Comparison of ENCODE assay signal across 21 cellular contexts in genomic region chr2:216149741-216150140, GRCh38. TPM values are rescaled to one million over a fixed set of nuclear protein-coding genes. Genes with fewer than 3 reads are reported as not detected.
DNase-seq lines count a peak whose midpoint lies in the region; ATAC-seq and TF ChIP-seq lines count a peak whose summit lies in the region.
"Had no signal": no experiment of that assay in that cellular context is flagged by ENCODE, and none has a peak within 500 bp of the region (broad histone marks: within the 10 kb centered on the region; RNA-seq: fewer than 3 reads in every experiment).

No MANE protein-coding gene starts in this region.

- peak overlapping the region; percentile 43 to 73 for H3K27ac Mint-ChIP-seq in stimulated activated naive CD8-positive, alpha-beta T cell treated with anti-CD3 and anti-CD28 coated beads, Interleukin-15, amount 100 ng/mL, for 72 hours

- peak overlapping the region; percentile 3; the same call in 1 of the 2 replicates for H3K27ac ChIP-seq in VCaP
- H3K27ac ChIP-seq in epithelial cell of prostate: peak overlapping the region; percentile 20
- no peak overlapping the region for H3K27ac ChIP-seq in tibial artery
- H3K27ac ChIP-seq: HL-60, parathyroid adenoma, SJSA1, spleen had no signal

- no peaks in the 10 kb centered on the region for H3K27me3 Mint-ChIP-seq in stimulated activated naive CD8-positive, alpha-beta T cell treated with anti-CD3 and anti-CD28 coated beads, Interleukin-15, amount 100 ng/mL, for 72 hours

- H3K9me3 Mint-ChIP-seq in stimulated activated naive CD8-positive, alpha-beta T cell treated with anti-CD3 and anti-CD28 coated beads, Interleukin-15, amount 100 ng/mL, for 72 hours: no peaks in the 10 kb centered on the region

- no peak for ATAC-seq in stimulated activated naive CD8-positive, alpha-beta T cell treated with anti-CD3 and anti-CD28 coated beads, Interleukin-15, amount 100 ng/mL, for 72 hours
- ATAC-seq in stimulated activated naive CD8-positive, alpha-beta T cell treated with anti-CD3 and anti-CD28 coated beads, Interleukin-15, Interleukin-2, amounts not matched to agents 100 U/mL and 50 U/mL, for 24 hours: no peak
- ATAC-seq in Right ventricle myocardium superior (ENCODE audit: poor library complexity) (no peak), HG02973 (IDR thresholded peaks at IDR 0.05; ENCODE audit: unreplicated experiment) (no peak)
- ATAC-seq: left ventricle myocardium superior had no signal

- no peaks in the 10 kb centered on the region for H3K4me1 ChIP-seq in tibial artery
- H3K4me1 ChIP-seq: parathyroid adenoma had no signal

- H3K4me3 Mint-ChIP-seq in stimulated activated naive CD8-positive, alpha-beta T cell treated with anti-CD3 and anti-CD28 coated beads, Interleukin-15, amount 100 ng/mL, for 72 hours: no peak overlapping the region

- no peaks in the 10 kb centered on the region for H3K9me3 ChIP-seq in tibial artery
- H3K9me3 ChIP-seq: SJSA1, spleen had no signal

- H3K27me3 ChIP-seq in tibial artery: no peaks in the 10 kb centered on the region
- H3K27me3 ChIP-seq: SJSA1, spleen had no signal

- no peak overlapping the region for H3K4me3 ChIP-seq in tibial artery
- H3K4me3 ChIP-seq: SJSA1, spleen had no signal

- TF ChIP-seq CTCF in VCaP (conservative IDR thresholded peaks at IDR 0.05) (no peak), tibial artery (IDR thresholded peaks at IDR 0.05) (no peak)

- peaks cover 61 to 100% (median 81%) of the 10 kb centered on the region in 3 donors for H3K36me3 ChIP-seq in tibial artery

- intact Hi-C loops in tibial artery (cut with DNase I; ENCODE audit: low total_unique reads) (no loop called here), Right ventricle myocardium superior (cut with DNase I) (no loop called here)

- no peak for DNase-seq in stimulated activated naive CD8-positive, alpha-beta T cell treated with anti-CD3 and anti-CD28 coated beads, Interleukin-15, amount 100 ng/mL, for 72 hours
- DNase-seq in stimulated activated naive CD8-positive, alpha-beta T cell treated with anti-CD3 and anti-CD28 coated beads, Interleukin-15, Interleukin-2, amounts not matched to agents 100 U/mL and 50 U/mL, for 24 hours: no peak
- DNase-seq in epithelial cell of prostate (ENCODE audit: low read depth, low spot score): no peak
- DNase-seq in tibial artery: no peak
- no peak for DNase-seq in Right ventricle myocardium superior
- no peak for DNase-seq in mucosa of gallbladder (ENCODE audit: low spot score)
- DNase-seq: activated CD4-positive, alpha-beta T cell treated with anti-CD3 and anti-CD28 coated beads, Interleukin-2, amount 50 U/mL, for 4 hours; activated effector memory CD4-positive, alpha-beta T cell treated with Interleukin-2 at 50 U/mL for 16 hours; AML-193; effector CD8-positive, alpha-beta T cell; foreskin fibroblast; left ventricle myocardium superior; NCI-H1436; NCI-H2227 treated with DMSO at 0.1 percent for 48 hours; spleen; stimulated activated naive CD4-positive, alpha-beta T cell treated with Interleukin-2 at 50 U/mL for 16 hours had no signal

- H3K4me1 Mint-ChIP-seq in stimulated activated naive CD8-positive, alpha-beta T cell treated with anti-CD3 and anti-CD28 coated beads, Interleukin-15, amount 100 ng/mL, for 72 hours: peaks cover 24% of the 10 kb centered on the region

RNA-seq across cellular contexts. Expression of gene XRCC5, which starts 40.6 kb away (rescaled TPM):
- total RNA-seq in Right ventricle myocardium superior (125 TPM), mucosa of gallbladder (197 TPM)

Comparison
In these comparisons a context has a peak if more than half of its experiments do, and no peak if none do; other contexts are left out.
1. H3K27ac ChIP-seq: peak in VCaP (single experiment) and epithelial cell of prostate (single experiment); none in tibial artery (0 of 2).